ENCODE assay signal across 8 cellular contexts in genomic region chr3:20039765-20040475, GRCh38. TPM values are rescaled to one million over a fixed set of nuclear protein-coding genes. Genes with fewer than 3 reads are reported as not detected.
A peak's percentile ranks its signal among the peaks of the same experiment; 100 is the strongest.
DNase-seq lines count a peak whose midpoint lies in the region; ATAC-seq, FAIRE-seq and TF ChIP-seq lines count a peak whose summit lies in the region.

Gene KAT2B, plus strand, starts transcription at chr3:20040446. Its CDS starts 32 bp downstream, at chr3:20040478.

- WGBS in H1 (ENCODE audit: extremely low coverage in 1 of 2, insufficient coverage in 1 of 2, insufficient read length in 1 of 2, insufficient replicate concordance in 2 of 2, low coverage in 1 of 2, low lambda C conversion rate in 2 of 2, missing lambda C conversion rate in 1 of 2), 2 experiments, result no CpG with 5 or more reads among the region's 66 CpGs

- H2BK5ac ChIP-seq in H1 (ENCODE audit: low read depth, low read length), result no peak within 1 kb of the TSS; the same call in 1 of the 2 replicates

- H3K4me2 ChIP-seq in H1 (ENCODE audit: insufficient read depth in 1 of 2, low read depth in 2 of 2, low read length in 2 of 2), result peak within 1 kb of the TSS; percentile 85 to 89

- H3K23ac ChIP-seq in H1 (ENCODE audit: insufficient read length), result no peak within 1 kb of the TSS

- no peak within 1 kb of the TSS; the same call in 1 of the 2 replicates for H4K8ac ChIP-seq in H1 (ENCODE audit: extremely low read depth, insufficient read depth, low read length)

- POLR2A ChIA-PET in H1 (lab: Charles Lee; ENCODE audit: partially characterized antibody), result interaction anchor here (0.9 to 1.4 kb wide), 2 partner anchors 11 to 25 kb away, joined by 3 read pairs; no protein-coding TSS in a partner anchor

- 0 out of 3 replicates have a peak, but pooled peaks of 1 of the 2 experiments have one; percentile 4 for TF ChIP-seq EP300 in H1 (IDR thresholded peaks at IDR 0.05; ENCODE audit: borderline replicate concordance in 1 of 2, low read depth in 2 of 2, low read length in 2 of 2)

- peaks cover 7% of the 10 kb centered on the region; the same call in 1 of the 2 replicates for H3K23me2 ChIP-seq in H1 (ENCODE audit: low read depth, low read length)

- peak within 1 kb of the TSS; percentile 71 for H3K18ac ChIP-seq in H1 (ENCODE audit: extremely low read depth, low read length)

- H2BK20ac ChIP-seq in H1 (ENCODE audit: low read length), result no peak within 1 kb of the TSS

- H2AFZ ChIP-seq in H1 (ENCODE audit: low read length), result 0 out of 2 replicates have a peak within 1 kb of the TSS, but pooled peaks have one; percentile 52

- H3K4ac ChIP-seq in H1 (replicated peaks; ENCODE audit: insufficient read length, low read depth, low read length), result no peak within 1 kb of the TSS

- H3K9me3 ChIP-seq in H1 (ENCODE audit: insufficient read depth in 2 of 2, low read depth in 1 of 2, low read length in 1 of 2), result no peaks in the 10 kb centered on the region

- H2BK12ac ChIP-seq in H1 (ENCODE audit: low read depth, low read length), result no peak within 1 kb of the TSS

- no peak within 1 kb of the TSS for H4K5ac ChIP-seq in H1 (ENCODE audit: insufficient read length, low read depth, low read length)

- TF ChIP-seq RAD21 in H1 (IDR thresholded peaks at IDR 0.05 in 1 of 2, conservative IDR thresholded peaks at IDR 0.05 in 1 of 2; ENCODE audit: low read depth in 2 of 2, low read length in 2 of 2), result peak; percentile 1 to 6; a peak in 1 of 4 replicates

- TF ChIP-seq POLR2A in H1 (IDR thresholded peaks at IDR 0.05; ENCODE audit: control extremely low read depth in 1 of 2, low read depth in 2 of 2, low read length in 2 of 2), result no peak

- H2AK5ac ChIP-seq in H1 (ENCODE audit: low read depth, low read length), result no peak within 1 kb of the TSS

- H3K14ac ChIP-seq in H1 (ENCODE audit: insufficient read length), result no peak within 1 kb of the TSS

- H3K27ac ChIP-seq in H1 (ENCODE audit: low read depth, low read length), result no peak within 1 kb of the TSS

- H3K9ac ChIP-seq in H1 (replicated peaks in 1 of 4; ENCODE audit: extremely low read depth in 1 of 4, low read depth in 3 of 4, low read length in 3 of 4), result peak within 1 kb of the TSS in 2 of 4 experiments; percentile 45 to 50; a peak in 1 of 7 replicates

- ATAC-seq in GM18909 (IDR thresholded peaks at IDR 0.05; ENCODE audit: poor library complexity, unreplicated experiment) (peak; percentile 64), HG03175 (IDR thresholded peaks at IDR 0.05; ENCODE audit: unreplicated experiment) (peak; percentile 56)

- CTCF ChIA-PET in H1 (lab: Charles Lee; ENCODE audit: partially characterized antibody), result interaction anchor here (0.7 to 1.6 kb wide), 4 partner anchors 28 to 107 kb away, joined by 3 to 6 read pairs (median 4); no protein-coding TSS in a partner anchor

- H3K79me2 ChIP-seq in H1 (ENCODE audit: control insufficient read depth in 1 of 2, insufficient read depth in 2 of 2, low read length in 2 of 2), result no peaks in the 10 kb centered on the region

- peaks cover 0 to 8% (median 4%) of the 10 kb centered on the region in 4 experiments; a peak in 2 of 7 replicates for H3K27me3 ChIP-seq in H1 (replicated peaks in 1 of 4; ENCODE audit: control insufficient read depth in 3 of 4, extremely low read depth in 1 of 4, insufficient read depth in 3 of 4, low read length in 3 of 4)

- H4K20me1 ChIP-seq in H1 (replicated peaks in 1 of 2; ENCODE audit: control insufficient read depth in 1 of 2, insufficient read depth in 2 of 2, low read length in 2 of 2), result peaks cover 0 to 7% of the 10 kb centered on the region in 2 experiments

- DNase-seq in AG20443 (ENCODE audit: low spot score) (peak; percentile 86), NCI-H82 (lab: John Stamatoyannopoulos, UW) (peak; percentile 85), H1 (ENCODE audit: low read depth in 1 of 2, low spot score in 2 of 2) (peak in 1 of 2 experiments; percentile 67), mesenteric fat pad (ENCODE audit: low spot score) (peak; percentile 93)
- DNase-seq in activated CD8-positive, alpha-beta memory T cell treated with anti-CD3 and anti-CD28 coated beads for 4 hours (ENCODE audit: low read depth in 2 of 2), result peak; percentile 67 to 69
- peak; percentile 63 to 67 for DNase-seq in stimulated activated CD8-positive, alpha-beta memory T cell treated with anti-CD3 and anti-CD28 coated beads, Interleukin-15, amount 100 ng/mL, for 4 hours (ENCODE audit: low read depth in 2 of 2)

- peak within 1 kb of the TSS; percentile 38 for H4K91ac ChIP-seq in H1 (replicated peaks; ENCODE audit: insufficient read length, low read length)

- no peak for FAIRE-seq in H1 (lab: Jason Lieb, UNC)

- peak within 1 kb of the TSS; percentile 39 to 82 (median 72) for H3K4me3 ChIP-seq in H1 (ENCODE audit: extremely low read depth in 1 of 4, insufficient read depth in 2 of 4, low read depth in 3 of 4, low read length in 4 of 4)

- no peaks in the 10 kb centered on the region for H3K36me3 ChIP-seq in H1 (ENCODE audit: control insufficient read depth in 2 of 4, insufficient read depth in 4 of 4, low read length in 3 of 4)

- H3K56ac ChIP-seq in H1 (replicated peaks; ENCODE audit: insufficient read length, low read depth, low read length), result no peak within 1 kb of the TSS

- no peaks in the 10 kb centered on the region for H3K79me1 ChIP-seq in H1 (ENCODE audit: low read depth, low read length)

- peak; percentile 11 to 45 (median 14); a peak in 3 of 4 replicates for TF ChIP-seq CTCF in H1 (IDR thresholded peaks at IDR 0.05; ENCODE audit: control extremely low read depth in 1 of 3, insufficient read depth in 1 of 3, low read depth in 1 of 3, low read length in 3 of 3)

- no peak within 1 kb of the TSS for H2BK15ac ChIP-seq in H1 (ENCODE audit: low read length)

- H2BK120ac ChIP-seq in H1 (replicated peaks; ENCODE audit: low read depth, low read length), result no peak within 1 kb of the TSS

- peaks cover 0 to 2% (median under 1%) of the 10 kb centered on the region in 4 experiments; a peak in 2 of 7 replicates for H3K4me1 ChIP-seq in H1 (replicated peaks in 1 of 4; ENCODE audit: control insufficient read depth in 3 of 4, insufficient read depth in 4 of 4, low read length in 3 of 4)

TF ChIP-seq in H1, 55 proteins besides CTCF, POLR2A, EP300 and RAD21 (continues in another document):
- TF ChIP-seq ATF2 (IDR thresholded peaks at IDR 0.05; ENCODE audit: low read length) (no peak), KDM4A (IDR thresholded peaks at IDR 0.05; ENCODE audit: low read depth, low read length, severe bottlenecking) (peak; percentile 50), NANOG (IDR thresholded peaks at IDR 0.05; ENCODE audit: insufficient read depth, low read depth, low read length, poor library complexity, severe bottlenecking) (no peak), JUND (IDR thresholded peaks at IDR 0.05; ENCODE audit: low read length) (no peak), EZH2 (IDR thresholded peaks at IDR 0.05; ENCODE audit: low read depth, low read length, severe bottlenecking) (no peak), SAP30 (IDR thresholded peaks at IDR 0.05; ENCODE audit: insufficient read depth, insufficient replicate concordance, low read length) (no peak), ASH2L (IDR thresholded peaks at IDR 0.05; ENCODE audit: low read length) (peak; percentile 32), GTF2F1 (IDR thresholded peaks at IDR 0.05; ENCODE audit: borderline replicate concordance, low read depth, low read length) (no peak), NRF1 (IDR thresholded peaks at IDR 0.05; ENCODE audit: low read depth, low read length) (no peak)

RNA-seq across cellular contexts. Expression of gene KAT2B, which starts in this region (rescaled TPM):
- 0.91 and 1.4 TPM in 2 replicates for total RNA-seq in H1 (2021; fragmentation: NEBNext Ultra II Directional; extraction: Animal tissue kit (Norgen Biotek cat#: 25700))
- polyA plus RNA-seq in H1 (2011; rRNA removed), result 0.14 and 0.24 TPM in 2 replicates
- polyA plus RNA-seq in H1 (2011; cell fraction: cytosol; rRNA removed), result 0.36 TPM
- polyA plus RNA-seq in H1 (2011; cell fraction: nucleus; rRNA removed), result 1.6 TPM
- 0.39 to 0.76 TPM (median 0.57 TPM) in 4 replicates for polyA plus RNA-seq in H1 (2012, experiment 1 of 2)
- 0.05 TPM for polyA plus RNA-seq in H1 (2012, experiment 2 of 2)
- 0.77 TPM for polyA plus RNA-seq in H1 (2013, experiment 1 of 2)
- polyA plus RNA-seq in H1 (2013, experiment 2 of 2), result 0.74 TPM
- 0.47 and 0.83 TPM in 2 replicates for polyA minus RNA-seq in H1 (2011; rRNA and poly(A)+ RNA removed)
- 1.3 TPM for polyA minus RNA-seq in H1 (2011; cell fraction: cytosol; rRNA and poly(A)+ RNA removed)
- polyA minus RNA-seq in H1 (2011; cell fraction: nucleus; rRNA and poly(A)+ RNA removed), result 3.1 TPM
- total RNA-seq in mesenteric fat pad, result 35.2 TPM

Comparison
In these comparisons a context has a peak if more than half of its experiments do, and no peak if none do; other contexts are left out.
1. RNA of gene KAT2B (total RNA-seq): 35.2 TPM in mesenteric fat pad (single experiment); 0.91 to 1.4 TPM in H1; every median in the first group is over 10 times any median in the second.